10 cellular contexts compared by ENCODE assay signal in the genomic region with DNA sequence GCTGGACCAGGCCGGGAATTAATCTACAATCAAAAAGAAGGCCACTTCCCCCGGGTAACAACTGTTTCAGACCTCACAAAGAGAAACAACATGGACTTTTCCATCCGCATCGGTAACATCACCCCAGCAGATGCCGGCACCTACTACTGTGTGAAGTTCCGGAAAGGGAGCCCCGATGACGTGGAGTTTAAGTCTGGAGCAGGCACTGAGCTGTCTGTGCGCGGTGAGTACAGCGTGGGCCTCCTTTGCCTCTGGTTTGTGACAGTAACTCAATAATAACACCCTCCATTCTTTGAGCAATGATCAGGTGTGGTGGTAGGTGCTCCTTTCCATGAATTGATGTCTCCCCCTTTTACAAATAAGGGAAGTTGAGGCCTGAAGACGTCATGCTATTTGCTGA. TPM values are rescaled to one million over a fixed set of nuclear protein-coding genes. Genes with fewer than 3 reads are reported as not detected.
DNase-seq lines count a peak whose midpoint lies in the region; ATAC-seq, FAIRE-seq and TF ChIP-seq lines count a peak whose summit lies in the region.
"Not testable (repeated sequence)": the region's sequence is repeated elsewhere in the genome, so short reads cannot be mapped to it uniquely, and the experiment has no call there.
"Had no signal": no experiment of that assay in that cellular context is flagged by ENCODE, and none has a peak within 500 bp of the region (broad histone marks: within the 10 kb centered on the region; RNA-seq: fewer than 3 reads in every experiment).

No MANE protein-coding gene starts in this region.

- CTCF ChIA-PET in RWPE1 (lab: Yijun Ruan, JAX) = not testable (repeated sequence)

- H2AFZ ChIP-seq in mesenchymal stem cell (ENCODE audit: low read depth, low read length) = not testable (repeated sequence)

- H4K8ac ChIP-seq in mesenchymal stem cell (ENCODE audit: low read length) = not testable (repeated sequence)

- not testable (repeated sequence) for H3K4me3 Mint-ChIP-seq in stimulated activated naive B cell treated with anti-CD40 and anti-IgM and Interleukin-4, amounts not matched to agents 10 μg/mL and 1 μg/mL and 100 μg/mL, for 72 hours

- 87% methylated on average over 8 of the region's 12 CpGs for WGBS in mesenchymal stem cell

- H3K4me3 ChIP-seq in dorsolateral prefrontal cortex = peak overlapping the region in 2 of 59 donors; percentile 6 to 13
- H3K4me3 ChIP-seq in kidney (ENCODE audit: low read length in 2 of 2); mesenchymal stem cell (ENCODE audit: insufficient read depth in 1 of 2, low read depth in 1 of 2, low read length in 2 of 2): not testable (repeated sequence)

- H4K91ac ChIP-seq in mesenchymal stem cell (ENCODE audit: low read length) = not testable (repeated sequence)

- not testable (repeated sequence) for H2BK5ac ChIP-seq in mesenchymal stem cell (ENCODE audit: low read depth, low read length, poor library complexity, severe bottlenecking)

- H2BK12ac ChIP-seq in mesenchymal stem cell (ENCODE audit: low read length in 2 of 2) = not testable (repeated sequence)

- not testable (repeated sequence) for ATAC-seq in stimulated activated naive B cell treated with anti-CD40 and anti-IgM and Interleukin-4, amounts not matched to agents 10 μg/mL and 1 μg/mL and 100 μg/mL, for 72 hours (replicated peaks)

- H3K4ac ChIP-seq in mesenchymal stem cell (ENCODE audit: low read depth in 1 of 2, low read length in 2 of 2) = not testable (repeated sequence)

- H3K18ac ChIP-seq in mesenchymal stem cell (ENCODE audit: low read depth in 1 of 2, low read length in 2 of 2) = not testable (repeated sequence)

- H2BK120ac ChIP-seq in mesenchymal stem cell (ENCODE audit: low read depth, low read length) = not testable (repeated sequence)

- peaks cover 68 to 79% of the 10 kb centered on the region in 2 donors for H3K36me3 Mint-ChIP-seq in stimulated activated naive B cell treated with anti-CD40 and anti-IgM and Interleukin-4, amounts not matched to agents 10 μg/mL and 1 μg/mL and 100 μg/mL, for 72 hours

- H3K36me3 ChIP-seq in kidney (ENCODE audit: control insufficient read depth in 1 of 2, insufficient read depth in 2 of 2, low read length in 2 of 2) = not testable (repeated sequence)
- H3K36me3 ChIP-seq in mesenchymal stem cell (ENCODE audit: control insufficient read depth in 1 of 2, insufficient read depth in 2 of 2, low read depth in 1 of 2, low read length in 2 of 2) = peaks cover 48 to 75% of the 10 kb centered on the region in 2 experiments

- peak overlapping the region; percentile 57 for H3K27ac Mint-ChIP-seq in stimulated activated naive B cell treated with anti-CD40 and anti-IgM and Interleukin-4, amounts not matched to agents 10 μg/mL and 1 μg/mL and 100 μg/mL, for 72 hours

- POLR2A ChIA-PET in RWPE1 (lab: Yijun Ruan, JAX; ENCODE audit: low non-redundant PET) = not testable (repeated sequence)

- H2AK5ac ChIP-seq in mesenchymal stem cell (ENCODE audit: low read length, severe bottlenecking) = peak overlapping the region; percentile 50

- H3K9me3 Mint-ChIP-seq in stimulated activated naive B cell treated with anti-CD40 and anti-IgM and Interleukin-4, amounts not matched to agents 10 μg/mL and 1 μg/mL and 100 μg/mL, for 72 hours = not testable (repeated sequence)

- H3K4me2 ChIP-seq in mesenchymal stem cell (ENCODE audit: low read length, poor library complexity, severe bottlenecking) = not testable (repeated sequence)

- peaks cover 12% of the 10 kb centered on the region for H3K79me1 ChIP-seq in mesenchymal stem cell (replicated peaks; ENCODE audit: low read length, poor library complexity, severe bottlenecking)

- FAIRE-seq in kidney (lab: Jason Lieb, UNC) = not testable (repeated sequence)

- H3K23ac ChIP-seq in mesenchymal stem cell (ENCODE audit: low read length in 2 of 2) = not testable (repeated sequence)

- intact Hi-C loops in dorsolateral prefrontal cortex (cut with DNase I); kidney (cut with DNase I): not testable (repeated sequence)

- H3K27me3 ChIP-seq in dorsolateral prefrontal cortex; mesenchymal stem cell (ENCODE audit: control insufficient read depth in 1 of 2, insufficient read depth in 1 of 2, low read length in 2 of 2): not testable (repeated sequence)

- peaks cover 5 to 12% of the 10 kb centered on the region in 2 donors for H3K4me1 Mint-ChIP-seq in stimulated activated naive B cell treated with anti-CD40 and anti-IgM and Interleukin-4, amounts not matched to agents 10 μg/mL and 1 μg/mL and 100 μg/mL, for 72 hours

- not testable (repeated sequence) for H2BK15ac ChIP-seq in mesenchymal stem cell (ENCODE audit: low read depth, poor library complexity, severe bottlenecking)

- not testable (repeated sequence) for TF ChIP-seq CTCF in RWPE1 (conservative IDR thresholded peaks at IDR 0.05; ENCODE audit: low read depth); dorsolateral prefrontal cortex (IDR thresholded peaks at IDR 0.05 in 54 of 56, conservative IDR thresholded peaks at IDR 0.05 in 2 of 56; ENCODE audit: low read depth in 1 of 56, partially characterized antibody in 56 of 56); kidney (IDR thresholded peaks at IDR 0.05; ENCODE audit: borderline replicate concordance, extremely low read depth, insufficient read depth)

- not testable (repeated sequence) for H3K4me1 ChIP-seq in kidney (ENCODE audit: control insufficient read depth in 1 of 2, insufficient read depth in 1 of 2, low read depth in 1 of 2, low read length in 2 of 2)
- H3K4me1 ChIP-seq in mesenchymal stem cell (ENCODE audit: control insufficient read depth, insufficient read depth, low read depth, low read length) = peaks cover 38% of the 10 kb centered on the region

- not testable (repeated sequence) for DNase-seq in RWPE1 (ENCODE audit: low spot score); mesenchymal stem cell; stimulated activated naive B cell treated with anti-CD40 and anti-IgM and Interleukin-4, amounts not matched to agents 10 μg/mL and 1 μg/mL and 100 μg/mL, for 72 hours
- DNase-seq in dorsolateral prefrontal cortex (peak in 2 of 10 donors; percentile 69 to 75), kidney (peak; percentile 11)

- H3K27ac ChIP-seq in RWPE1 (0 out of 2 replicates have a peak overlapping the region, but pooled peaks have one; percentile 14), cingulate gyrus (ENCODE audit: low read depth, low read length) (peak overlapping the region; percentile 32), dorsolateral prefrontal cortex (peak overlapping the region in 53 of 59 donors; percentile 13 to 99 (median 60))
- not testable (repeated sequence) for H3K27ac ChIP-seq in kidney (ENCODE audit: low read depth in 2 of 2, low read length in 2 of 2); mesenchymal stem cell (ENCODE audit: low read length, poor library complexity, severe bottlenecking)

- not testable (repeated sequence) for H3K14ac ChIP-seq in mesenchymal stem cell (ENCODE audit: low read length in 2 of 2)

- H3K9me3 ChIP-seq in kidney (ENCODE audit: control insufficient read depth in 1 of 2, low read length in 2 of 2); mesenchymal stem cell (ENCODE audit: control insufficient read depth, low read length): not testable (repeated sequence)

- H3K9ac ChIP-seq in kidney (ENCODE audit: low read length in 2 of 2); mesenchymal stem cell (ENCODE audit: low read length): not testable (repeated sequence)

- H3K27me3 Mint-ChIP-seq in stimulated activated naive B cell treated with anti-CD40 and anti-IgM and Interleukin-4, amounts not matched to agents 10 μg/mL and 1 μg/mL and 100 μg/mL, for 72 hours = not testable (repeated sequence)

RNA-seq across cellular contexts. Expression of a gene that starts 20.0 kb away (rescaled TPM):
- total RNA-seq in dorsolateral prefrontal cortex (100 to 1,000 TPM; 164 to 389 (median 265) TPM), kidney (46.6 TPM)
- 24.7 TPM for polyA plus RNA-seq in kidney (ENCODE audit: insufficient read depth, low read depth, low replicate concordance)
- 40.7 TPM for polyA plus RNA-seq in mesenchymal stem cell (2013, experiment 1 of 2)
- 40.6 TPM for polyA plus RNA-seq in mesenchymal stem cell (2013, experiment 2 of 2)
- total RNA-seq: CD4-positive, CD25-positive, alpha-beta regulatory T cell; CD8-positive, alpha-beta T cell had no signal
- polyA plus RNA-seq: CD4-positive, alpha-beta memory T cell; CD4-positive, CD25-positive, alpha-beta regulatory T cell; CD8-positive, alpha-beta memory T cell had no signal
